In genomic region chr18:12362473-12363174, GRCh38 we compare ENCODE assay signal across 1 cellular context.
TF ChIP-seq lines count a peak whose summit lies in the region.

No MANE protein-coding gene starts in this region.

TF ChIP-seq in SK-N-SH, 30 proteins besides CTCF, POLR2A, EP300 and RAD21 (continued from another document):
- TF ChIP-seq IRF3 (IDR thresholded peaks at IDR 0.05; ENCODE audit: low read depth, low read length) (no peak), TAF1 (IDR thresholded peaks at IDR 0.05; ENCODE audit: borderline replicate concordance, low read depth, low read length) (no peak), RCOR1 (IDR thresholded peaks at IDR 0.05; ENCODE audit: low read length) (no peak), TEAD4 (IDR thresholded peaks at IDR 0.05; ENCODE audit: borderline replicate concordance, insufficient read depth) (no peak), RXRA (IDR thresholded peaks at IDR 0.05; ENCODE audit: borderline replicate concordance, low read depth) (no peak), NRF1 (IDR thresholded peaks at IDR 0.05; ENCODE audit: low read depth, low read length) (no peak), MEF2A (IDR thresholded peaks at IDR 0.05; ENCODE audit: borderline replicate concordance, low read depth) (no peak), ZBTB33 (IDR thresholded peaks at IDR 0.05; ENCODE audit: borderline replicate concordance, low read depth) (no peak), JUND (IDR thresholded peaks at IDR 0.05) (no peak), POLR2AphosphoS5 (IDR thresholded peaks at IDR 0.05; ENCODE audit: low read depth, low read length) (no peak), ELF1 (IDR thresholded peaks at IDR 0.05) (no peak), FOSL2 (IDR thresholded peaks at IDR 0.05; ENCODE audit: borderline replicate concordance, low read depth) (no peak), GABPA (IDR thresholded peaks at IDR 0.05; ENCODE audit: low read depth) (no peak), FOXM1 (IDR thresholded peaks at IDR 0.05; ENCODE audit: low read depth) (no peak), RFX5 (IDR thresholded peaks at IDR 0.05; ENCODE audit: low read length) (no peak)
